In genomic region chr20:62370115-62370806, GRCh38 we compare ENCODE assay signal across 1 cellular context.
TF ChIP-seq lines count a peak whose summit lies in the region.

No MANE protein-coding gene starts in this region.

TF ChIP-seq in HEK293, 187 proteins besides CTCF, POLR2A, EP300 and RAD21 (continued from another document and continues in another):
- peak; percentile 85 for TF ChIP-seq ZFHX2 (tag by site-specific recombination; conservative IDR thresholded peaks at IDR 0.05)
- no peak for TF ChIP-seq ZNF280D (tag by site-specific recombination; IDR thresholded peaks at IDR 0.05)
- TF ChIP-seq IKZF3 (tag by site-specific recombination; IDR thresholded peaks at IDR 0.05) = peak; percentile 16; the same call in 1 of the 2 replicates
- no peak for TF ChIP-seq RBAK (tag by site-specific recombination; IDR thresholded peaks at IDR 0.05)
- no peak for TF ChIP-seq ZNF148 (tag by site-specific recombination; IDR thresholded peaks at IDR 0.05; ENCODE audit: borderline replicate concordance)
- TF ChIP-seq WT1 (tag by site-specific recombination; IDR thresholded peaks at IDR 0.05) = no peak
- peak; percentile 54 for TF ChIP-seq KLF1 (tag by site-specific recombination; IDR thresholded peaks at IDR 0.05)
- no peak for TF ChIP-seq ZNF2 (tag by site-specific recombination; IDR thresholded peaks at IDR 0.05)
- peak; percentile 77 for TF ChIP-seq ZNF76 (tag by site-specific recombination; IDR thresholded peaks at IDR 0.05; ENCODE audit: borderline replicate concordance, low read depth)
- no peak for TF ChIP-seq PBX3 (CRISPR knock-in tag; IDR thresholded peaks at IDR 0.05)
- no peak for TF ChIP-seq ZNF514 (tag by site-specific recombination; IDR thresholded peaks at IDR 0.05)
- TF ChIP-seq ZNF362 (tag by site-specific recombination; IDR thresholded peaks at IDR 0.05) = no peak
- TF ChIP-seq YY2 (tag by site-specific recombination; IDR thresholded peaks at IDR 0.05) = no peak
- TF ChIP-seq ZFP41 (tag by site-specific recombination; IDR thresholded peaks at IDR 0.05; ENCODE audit: borderline replicate concordance) = no peak
- TF ChIP-seq PRDM6 (tag by site-specific recombination; IDR thresholded peaks at IDR 0.05) = no peak
- TF ChIP-seq KLF17 (tag by site-specific recombination; IDR thresholded peaks at IDR 0.05) = peak; percentile 94
- TF ChIP-seq ZNF292 (tag by site-specific recombination; IDR thresholded peaks at IDR 0.05; ENCODE audit: borderline replicate concordance, low read depth) = no peak
- no peak for TF ChIP-seq KLF9 (tag by site-specific recombination; IDR thresholded peaks at IDR 0.05; ENCODE audit: low read depth)
- TF ChIP-seq ZNF155 (tag by site-specific recombination; IDR thresholded peaks at IDR 0.05) = no peak
- TF ChIP-seq ZNF112 (tag by site-specific recombination; IDR thresholded peaks at IDR 0.05) = no peak
- TF ChIP-seq ZNF202 (tag by site-specific recombination; IDR thresholded peaks at IDR 0.05; ENCODE audit: borderline replicate concordance) = no peak
- TF ChIP-seq ZNF747 (tag by site-specific recombination; IDR thresholded peaks at IDR 0.05) = no peak
- no peak for TF ChIP-seq ZNF768 (tag by site-specific recombination; IDR thresholded peaks at IDR 0.05)
- peak; percentile 32; the same call in 1 of the 2 replicates for TF ChIP-seq ZNF394 (tag by site-specific recombination; IDR thresholded peaks at IDR 0.05; ENCODE audit: borderline replicate concordance)
- no peak for TF ChIP-seq HIC1 (tag by site-specific recombination; IDR thresholded peaks at IDR 0.05)
- TF ChIP-seq ZNF133 (tag by site-specific recombination; IDR thresholded peaks at IDR 0.05) = no peak
- no peak for TF ChIP-seq KLF7 (tag by site-specific recombination; IDR thresholded peaks at IDR 0.05; ENCODE audit: borderline replicate concordance)
- TF ChIP-seq ZFP69B (tag by site-specific recombination; IDR thresholded peaks at IDR 0.05) = no peak
- TF ChIP-seq ZNF274 (IDR thresholded peaks at IDR 0.05; ENCODE audit: low read length) = no peak
- no peak for TF ChIP-seq ZNF274 (tag by site-specific recombination; IDR thresholded peaks at IDR 0.05; ENCODE audit: borderline replicate concordance)
- no peak for TF ChIP-seq ZNF510 (tag by site-specific recombination; IDR thresholded peaks at IDR 0.05; ENCODE audit: insufficient replicate concordance)
- TF ChIP-seq ZNF266 (tag by site-specific recombination; IDR thresholded peaks at IDR 0.05; ENCODE audit: low read depth) = no peak
- no peak for TF ChIP-seq PRDM1 (tag by site-specific recombination; IDR thresholded peaks at IDR 0.05)
- TF ChIP-seq ZIC2 (tag by site-specific recombination; IDR thresholded peaks at IDR 0.05) = peak; percentile 91
- no peak for TF ChIP-seq ZNF777 (tag by site-specific recombination; IDR thresholded peaks at IDR 0.05; ENCODE audit: borderline replicate concordance)
- TF ChIP-seq BCL11B (tag by site-specific recombination; IDR thresholded peaks at IDR 0.05; ENCODE audit: low read depth) = no peak
- no peak for TF ChIP-seq OVOL3 (tag by site-specific recombination; IDR thresholded peaks at IDR 0.05)
- no peak for TF ChIP-seq ZNF623 (tag by site-specific recombination; IDR thresholded peaks at IDR 0.05)
- no peak for TF ChIP-seq ZNF449 (tag by site-specific recombination; IDR thresholded peaks at IDR 0.05)
- TF ChIP-seq ZNF391 (tag by site-specific recombination; IDR thresholded peaks at IDR 0.05; ENCODE audit: borderline replicate concordance, low read depth) = 0 out of 2 replicates have a peak, but pooled peaks have one; percentile 19
- no peak for TF ChIP-seq PRDM4 (tag by site-specific recombination; IDR thresholded peaks at IDR 0.05)
- TF ChIP-seq GLI2 (tag by site-specific recombination; IDR thresholded peaks at IDR 0.05; ENCODE audit: borderline replicate concordance, low read depth) = no peak
- TF ChIP-seq ZNF404 (tag by site-specific recombination; IDR thresholded peaks at IDR 0.05) = no peak
- no peak for TF ChIP-seq AEBP2 (tag by site-specific recombination; IDR thresholded peaks at IDR 0.05; ENCODE audit: borderline replicate concordance)
